ENCODE assay signal across 15 cellular contexts in the genomic region with DNA sequence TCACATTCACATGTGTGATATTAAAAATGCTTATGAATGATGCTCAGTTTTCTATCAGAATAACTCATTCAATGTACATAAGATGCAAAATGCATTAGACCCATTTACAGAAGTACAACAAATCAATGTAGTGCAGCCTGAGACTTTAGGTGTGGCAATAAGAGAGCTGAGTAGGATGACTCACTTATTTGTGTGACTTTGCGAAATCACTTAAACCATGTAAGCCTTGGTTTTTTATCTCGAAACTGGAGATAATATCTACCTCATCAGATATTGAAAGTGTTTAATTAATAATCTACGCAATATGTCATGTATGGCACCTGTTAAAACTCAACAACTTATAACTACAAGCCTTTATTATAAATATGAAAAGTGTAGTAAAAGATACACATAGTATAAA.
DNase-seq lines count a peak whose midpoint lies in the region; FAIRE-seq and TF ChIP-seq lines count a peak whose summit lies in the region.
"Had no signal": no experiment of that assay in that cellular context is flagged by ENCODE, and none has a peak within 500 bp of the region (broad histone marks: within the 10 kb centered on the region; RNA-seq: fewer than 3 reads in every experiment).

No MANE protein-coding gene starts in this region.

- H2AFZ ChIP-seq in mesenchymal stem cell (ENCODE audit: low read depth, low read length) = no peak overlapping the region
- H2AFZ ChIP-seq: PC-9 had no signal

- no peak overlapping the region for H4K8ac ChIP-seq in mesenchymal stem cell (ENCODE audit: low read length)

- H3K36me3 ChIP-seq in bronchial epithelial cell (ENCODE audit: control insufficient read depth, insufficient read depth, low read length) (no peaks in the 10 kb centered on the region), mesenchymal stem cell (ENCODE audit: control insufficient read depth in 1 of 2, insufficient read depth in 2 of 2, low read depth in 1 of 2, low read length in 2 of 2) (no peaks in the 10 kb centered on the region)
- H3K36me3 ChIP-seq: adrenal gland had no signal

- H3K4ac ChIP-seq in mesenchymal stem cell (ENCODE audit: low read depth in 1 of 2, low read length in 2 of 2) = no peak overlapping the region

- no peak overlapping the region for H2AK5ac ChIP-seq in mesenchymal stem cell (ENCODE audit: low read length, severe bottlenecking)

- TF ChIP-seq CTCF in bronchial epithelial cell (IDR thresholded peaks at IDR 0.05; ENCODE audit: insufficient read depth, low read length, severe bottlenecking) = no peak

- CTCF ChIA-PET in HEK293T (lab: Yijun Ruan, JAX) = no interaction called here

- H3K27me3 ChIP-seq in bronchial epithelial cell (ENCODE audit: control insufficient read depth, insufficient read depth, low read length) = no peaks in the 10 kb centered on the region
- no peaks in the 10 kb centered on the region for H3K27me3 ChIP-seq in mesenchymal stem cell (ENCODE audit: control insufficient read depth in 1 of 2, insufficient read depth in 1 of 2, low read length in 2 of 2)
- H3K27me3 ChIP-seq: adrenal gland had no signal

- H3K4me3 ChIP-seq in bronchial epithelial cell (ENCODE audit: low read depth, low read length) (no peak overlapping the region), mesenchymal stem cell (ENCODE audit: insufficient read depth in 1 of 2, low read depth in 1 of 2, low read length in 2 of 2) (no peak overlapping the region)
- H3K4me3 ChIP-seq: adrenal gland, PC-9 had no signal

- no peak for FAIRE-seq in bronchial epithelial cell (lab: Jason Lieb, UNC)

- no peak overlapping the region for H2BK15ac ChIP-seq in mesenchymal stem cell (ENCODE audit: low read depth, poor library complexity, severe bottlenecking)

- H3K79me1 ChIP-seq in mesenchymal stem cell (replicated peaks; ENCODE audit: low read length, poor library complexity, severe bottlenecking) = no peaks in the 10 kb centered on the region

- H2BK120ac ChIP-seq in mesenchymal stem cell (ENCODE audit: low read depth, low read length) = no peak overlapping the region

- DNase-seq in DMS53 (lab: John Stamatoyannopoulos, UW) = peak; percentile 52
- DNase-seq in LoVo (ENCODE audit: low spot score) = peak; percentile 1
- DNase-seq in bronchial epithelial cell (ENCODE audit: low read depth) = peak; percentile 87
- peak; percentile 86 for DNase-seq in mesenchymal stem cell
- no peak for DNase-seq in DMS79 (lab: John Stamatoyannopoulos, UW)
- no peak for DNase-seq in HEK293T (ENCODE audit: extremely low spot score)
- no peak for DNase-seq in NCI-H446 (lab: John Stamatoyannopoulos, UW)
- DNase-seq: activated CD4-positive, alpha-beta T cell treated with anti-CD3 and anti-CD28 coated beads for 4 hours; CD8-positive, alpha-beta T cell; head of caudate nucleus; left colon; MM.1S; stimulated activated CD4-positive, alpha-beta T cell treated with anti-CD3 and anti-CD28 coated beads, Interleukin-2, amount 100 ng/mL, for 48 hours had no signal

- no peak overlapping the region for H3K9ac ChIP-seq in mesenchymal stem cell (ENCODE audit: low read length)

- H3K18ac ChIP-seq in mesenchymal stem cell (ENCODE audit: low read depth in 1 of 2, low read length in 2 of 2) = no peak overlapping the region

- no CpG with 5 or more reads among the region's 3 CpGs for WGBS in mesenchymal stem cell

- H4K91ac ChIP-seq in mesenchymal stem cell (ENCODE audit: low read length) = no peak overlapping the region

- no peak overlapping the region for H3K14ac ChIP-seq in mesenchymal stem cell (ENCODE audit: low read length in 2 of 2)

- POLR2A ChIA-PET in HEK293T (lab: Yijun Ruan, JAX) = no interaction called here

- no peaks in the 10 kb centered on the region for H3K4me1 ChIP-seq in mesenchymal stem cell (ENCODE audit: control insufficient read depth, insufficient read depth, low read depth, low read length)
- H3K4me1 ChIP-seq: adrenal gland had no signal

- H3K4me2 ChIP-seq in mesenchymal stem cell (ENCODE audit: low read length, poor library complexity, severe bottlenecking) = no peak overlapping the region
- H3K4me2 ChIP-seq: PC-9 had no signal

- H2BK12ac ChIP-seq in mesenchymal stem cell (ENCODE audit: low read length in 2 of 2) = no peak overlapping the region

- no peak overlapping the region for H3K27ac ChIP-seq in mesenchymal stem cell (ENCODE audit: low read length, poor library complexity, severe bottlenecking)
- H3K27ac ChIP-seq: adrenal gland, PC-9 had no signal

- H2BK5ac ChIP-seq in mesenchymal stem cell (ENCODE audit: low read depth, low read length, poor library complexity, severe bottlenecking) = no peak overlapping the region

- no peak overlapping the region for H3K23ac ChIP-seq in mesenchymal stem cell (ENCODE audit: low read length in 2 of 2)

- H3K9me3 ChIP-seq in mesenchymal stem cell (ENCODE audit: control insufficient read depth, low read length) = no peaks in the 10 kb centered on the region
- H3K9me3 ChIP-seq: adrenal gland had no signal

TF ChIP-seq in HEK293T, 16 proteins besides CTCF, POLR2A, EP300 and RAD21:
- TF ChIP-seq FOXA1 (IDR thresholded peaks at IDR 0.05) (no peak), FOXM1 (IDR thresholded peaks at IDR 0.05; ENCODE audit: borderline replicate concordance) (no peak)
TF ChIP-seq in HEK293T: peak in this region for 0.

Comparison
In these comparisons a context has a peak if more than half of its experiments do, and no peak if none do; other contexts are left out.
1. DNase-seq: peak in DMS53 (single experiment), LoVo (single experiment), bronchial epithelial cell (single experiment) and mesenchymal stem cell (single experiment); none in DMS79 (single experiment), HEK293T (single experiment) and NCI-H446 (0 of 2).